Comparison of ENCODE assay signal across 8 cellular contexts in the genomic region with DNA sequence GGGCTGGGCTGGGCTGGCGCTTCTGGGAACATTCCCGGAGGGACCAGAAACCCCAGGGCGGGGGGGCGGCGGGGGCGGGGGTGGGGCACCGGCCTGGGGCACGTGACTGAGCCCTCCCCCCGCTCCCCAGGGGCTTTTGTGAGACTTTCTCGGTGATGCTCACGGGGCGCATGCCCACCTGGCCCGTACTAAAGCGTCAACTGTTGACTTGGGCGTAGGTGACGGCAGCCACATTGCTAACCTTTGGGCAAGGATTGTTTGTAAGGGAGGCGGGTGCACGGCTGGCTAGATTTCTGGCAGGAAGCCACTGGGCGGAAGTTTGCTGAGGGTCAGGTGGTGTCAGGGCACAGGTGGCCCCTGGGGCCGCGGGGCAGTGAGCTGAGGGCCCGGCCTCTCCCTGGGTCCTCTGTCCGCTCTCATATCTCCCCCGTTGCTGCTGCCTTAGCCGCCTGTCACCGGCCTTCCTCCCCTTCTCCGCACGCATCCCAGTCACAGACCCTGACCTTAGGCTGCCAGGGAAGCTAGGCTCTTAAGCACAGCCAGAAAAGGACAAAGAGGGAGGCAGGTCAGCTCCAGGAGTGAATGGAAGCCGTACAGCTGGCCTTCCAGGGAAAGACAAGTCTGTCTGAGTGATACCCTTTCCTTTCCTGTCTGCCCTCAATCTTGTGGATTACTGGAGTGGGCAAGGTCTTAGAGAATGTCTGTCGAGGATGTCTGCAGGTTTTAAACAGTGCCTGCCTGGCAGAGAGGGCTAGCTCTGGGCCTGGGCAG. TPM values are rescaled to one million over a fixed set of nuclear protein-coding genes. Genes with fewer than 3 reads are reported as not detected.
DNase-seq lines count a peak whose midpoint lies in the region; ATAC-seq and TF ChIP-seq lines count a peak whose summit lies in the region.

No MANE protein-coding gene starts in this region.

- peaks cover 10% of the 10 kb centered on the region for H3K4me1 ChIP-seq in mammary epithelial cell (ENCODE audit: insufficient read depth, low read length)

- H3K27ac ChIP-seq in mammary epithelial cell (ENCODE audit: insufficient read depth, low read depth, low read length), result peak overlapping the region; percentile 55

- peak; percentile 35 for ATAC-seq in GM18907 (IDR thresholded peaks at IDR 0.05; ENCODE audit: unreplicated experiment)
- ATAC-seq in HG03097 (IDR thresholded peaks at IDR 0.05; ENCODE audit: low FRiP score, unreplicated experiment), result peak; percentile 33
- ATAC-seq in stimulated activated naive B cell treated with anti-CD40 and anti-IgM and Interleukin-4, amounts not matched to agents 10 μg/mL and 1 μg/mL and 100 μg/mL, for 72 hours (replicated peaks), result peak; percentile 62 to 66

- no peaks in the 10 kb centered on the region for H3K36me3 Mint-ChIP-seq in CD14-positive monocyte
- H3K36me3 Mint-ChIP-seq in stimulated activated naive B cell treated with anti-CD40 and anti-IgM and Interleukin-4, amounts not matched to agents 10 μg/mL and 1 μg/mL and 100 μg/mL, for 72 hours, result peaks cover 0 to 6% of the 10 kb centered on the region in 2 donors

- H3K9ac ChIP-seq in mammary epithelial cell (ENCODE audit: insufficient read depth, low read length), result peak overlapping the region; percentile 71

- peaks cover 21% of the 10 kb centered on the region for H3K4me1 Mint-ChIP-seq in CD14-positive monocyte
- H3K4me1 Mint-ChIP-seq in stimulated activated naive B cell treated with anti-CD40 and anti-IgM and Interleukin-4, amounts not matched to agents 10 μg/mL and 1 μg/mL and 100 μg/mL, for 72 hours, result peaks cover 23 to 34% of the 10 kb centered on the region in 2 donors

- H4K20me1 ChIP-seq in mammary epithelial cell (ENCODE audit: insufficient read depth, low read length), result no peaks in the 10 kb centered on the region

- TF ChIP-seq CTCF in CD14-positive monocyte (IDR thresholded peaks at IDR 0.05) (no peak), mammary epithelial cell (conservative IDR thresholded peaks at IDR 0.05 in 1 of 2, IDR thresholded peaks at IDR 0.05 in 1 of 2; ENCODE audit: extremely low read depth in 1 of 2, insufficient read depth in 1 of 2, low read depth in 1 of 2, low read length in 2 of 2) (no peak)

- peak overlapping the region; percentile 92 for H3K4me2 ChIP-seq in mammary epithelial cell (ENCODE audit: insufficient read depth, low read depth, low read length)

- no peaks in the 10 kb centered on the region for H3K27me3 ChIP-seq in mammary epithelial cell (ENCODE audit: insufficient read depth, low read length)

- intact Hi-C loops in CD14-positive monocyte (cut with micrococcal nuclease), result loop anchor here in 1 of 2 donors (1.0 kb wide), 1 partner anchor 18 kb away; no protein-coding TSS in a partner anchor
- intact Hi-C loops in mammary epithelial cell (cut with micrococcal nuclease), result loop anchor here (1.0 to 2.0 kb wide), 2 partner anchors 19 to 42 kb away; partner anchors contain the start of genes REXO4 and SLC2A6

- no peak for DNase-seq in CD14-positive monocyte (ENCODE audit: low spot score)
- DNase-seq in NCI-H82 (lab: John Stamatoyannopoulos, UW), result peak; percentile 75
- peak; percentile 19 for DNase-seq in mammary epithelial cell
- DNase-seq in kidney tubule cell (ENCODE audit: low spot score), result peak; percentile 76
- DNase-seq in stimulated activated naive B cell treated with anti-CD40 and anti-IgM and Interleukin-4, amounts not matched to agents 10 μg/mL and 1 μg/mL and 100 μg/mL, for 72 hours, result peak; percentile 81
- DNase-seq in NCI-H1694 (lab: John Stamatoyannopoulos, UW), result no peak

- H3K9me3 ChIP-seq in mammary epithelial cell (replicated peaks; ENCODE audit: insufficient read depth, low read length), result no peaks in the 10 kb centered on the region

- in situ Hi-C loops in mammary epithelial cell (cut with MboI; ENCODE audit: low sequenced_read_pairs in 2 of 2), result no loop called here

- peak overlapping the region; percentile 76 to 91 for H3K4me3 Mint-ChIP-seq in CD14-positive monocyte
- peak overlapping the region; percentile 83 to 100 for H3K4me3 Mint-ChIP-seq in stimulated activated naive B cell treated with anti-CD40 and anti-IgM and Interleukin-4, amounts not matched to agents 10 μg/mL and 1 μg/mL and 100 μg/mL, for 72 hours

- H3K36me3 ChIP-seq in mammary epithelial cell (ENCODE audit: insufficient read depth, low read length), result no peaks in the 10 kb centered on the region

- WGBS in mammary epithelial cell (ENCODE audit: low coverage, missing lambda C conversion rate), result 51% methylated on average over 11 of the region's 30 CpGs

- H3K27ac Mint-ChIP-seq in CD14-positive monocyte, result peak overlapping the region in 1 of 7 donors; percentile 54
- H3K27ac Mint-ChIP-seq in stimulated activated naive B cell treated with anti-CD40 and anti-IgM and Interleukin-4, amounts not matched to agents 10 μg/mL and 1 μg/mL and 100 μg/mL, for 72 hours, result peak overlapping the region; percentile 92

- H3K27me3 Mint-ChIP-seq in CD14-positive monocyte (ENCODE audit: low read depth in 3 of 3), result peaks cover 13 to 40% (median 15%) of the 10 kb centered on the region in 3 donors
- H3K27me3 Mint-ChIP-seq in stimulated activated naive B cell treated with anti-CD40 and anti-IgM and Interleukin-4, amounts not matched to agents 10 μg/mL and 1 μg/mL and 100 μg/mL, for 72 hours, result no peaks in the 10 kb centered on the region

- dilution Hi-C loops in mammary epithelial cell (cut with HindIII; ENCODE audit: low sequenced_read_pairs), result loop anchor here (5.0 kb wide), 1 partner anchor 38 kb away; the partner anchor contains the start of gene ADAMTS13

- H3K4me3 ChIP-seq in mammary epithelial cell (replicated peaks in 1 of 3; ENCODE audit: insufficient read depth in 1 of 3, low read depth in 2 of 3, low read length in 3 of 3), result peak overlapping the region; percentile 66 to 86 (median 66)

- CTCF ChIA-PET in mammary epithelial cell (lab: Charles Lee; ENCODE audit: low non-redundant PET), result no interaction called here

- no TSS peak for BruUV-seq in mammary epithelial cell (replicated peaks; lab: Mats Ljungman, UMichigan)

- peaks cover 0 to 1% (median 0%) of the 10 kb centered on the region in 7 donors for H3K9me3 Mint-ChIP-seq in CD14-positive monocyte
- H3K9me3 Mint-ChIP-seq in stimulated activated naive B cell treated with anti-CD40 and anti-IgM and Interleukin-4, amounts not matched to agents 10 μg/mL and 1 μg/mL and 100 μg/mL, for 72 hours, result no peaks in the 10 kb centered on the region

- no peaks in the 10 kb centered on the region for H3K79me2 ChIP-seq in mammary epithelial cell (ENCODE audit: insufficient read depth, low read length)

- H2AFZ ChIP-seq in mammary epithelial cell (ENCODE audit: low read depth, low read length), result peak overlapping the region; percentile 90

RNA-seq across cellular contexts. Expression of gene CACFD1, which starts 0.8 kb away (rescaled TPM):
- polyA plus RNA-seq in CD14-positive monocyte (1 to 10 TPM; 5.0 to 5.1 TPM), mammary epithelial cell (2.3 TPM)
- total RNA-seq in mammary epithelial cell, result 1 to 10 TPM; 4.4 to 6.8 TPM
- 19.3 TPM for polyA minus RNA-seq in mammary epithelial cell

RNA-seq across cellular contexts. Expression of gene SLC2A6, which starts 18.3 kb away (rescaled TPM):
- polyA plus RNA-seq in CD14-positive monocyte, result 10 to 100 TPM; 43.2 to 60.4 TPM
- 10 to 100 TPM; 24.7 to 31.3 TPM for total RNA-seq in mammary epithelial cell
- 31.1 TPM for polyA plus RNA-seq in mammary epithelial cell
- polyA minus RNA-seq in mammary epithelial cell, result 16.3 TPM

RNA-seq across cellular contexts. Expression of gene ADAMTS13, which starts 38.4 kb away (rescaled TPM):
- polyA plus RNA-seq in CD14-positive monocyte (not detected), mammary epithelial cell (1.8 TPM)
- total RNA-seq in mammary epithelial cell, result 1 to 10 TPM; 2.0 to 5.2 TPM
- 1.9 TPM for polyA minus RNA-seq in mammary epithelial cell

RNA-seq across cellular contexts. Expression of gene REXO4, which starts 42.8 kb away (rescaled TPM):
- polyA plus RNA-seq in CD14-positive monocyte (1 to 10 TPM; 3.0 to 4.2 TPM), mammary epithelial cell (27.9 TPM)
- 10 to 100 TPM; 14.8 to 33.1 TPM for total RNA-seq in mammary epithelial cell
- 14.7 TPM for polyA minus RNA-seq in mammary epithelial cell

Comparison
In these comparisons a context has a peak if more than half of its experiments do, and no peak if none do; other contexts are left out.
1. DNase-seq: peak in NCI-H82 (single experiment), mammary epithelial cell (single experiment), kidney tubule cell (single experiment) and stimulated activated naive B cell treated with anti-CD40 and anti-IgM and Interleukin-4, amounts not matched to agents 10 μg/mL and 1 μg/mL and 100 μg/mL, for 72 hours (single experiment); none in CD14-positive monocyte (single experiment) and NCI-H1694 (single experiment).
2. Peak in every context shown above with its lines, with median percentiles within 50 percentile points of each other: ATAC-seq.